ENCODE assay signal across 3 cellular contexts in the genomic region with DNA sequence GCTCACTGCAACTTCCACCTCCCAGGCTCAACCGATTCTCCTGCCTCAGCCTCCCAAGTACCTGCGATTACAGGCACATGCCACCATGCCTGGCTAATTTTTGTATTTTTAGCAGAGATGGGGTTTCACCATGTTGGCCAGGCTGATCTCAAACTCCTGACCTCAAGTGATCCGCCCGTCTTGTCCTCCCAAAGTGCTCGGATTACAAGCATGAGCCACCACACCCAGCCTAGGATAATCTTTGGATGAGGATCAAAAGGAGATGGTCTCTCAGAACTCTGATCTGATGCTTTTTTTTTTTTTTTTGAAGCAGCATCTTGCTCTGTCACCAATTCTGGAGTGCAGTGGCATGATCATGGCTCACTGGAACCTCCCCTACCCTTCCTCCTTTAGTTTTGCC. TPM values are rescaled to one million over a fixed set of nuclear protein-coding genes. Genes with fewer than 3 reads are reported as not detected.
"Had no signal": no experiment of that assay in that cellular context is flagged by ENCODE, and none has a peak within 500 bp of the region (broad histone marks: within the 10 kb centered on the region; RNA-seq: fewer than 3 reads in every experiment).

No MANE protein-coding gene starts in this region.

RNA-seq across cellular contexts. Expression of gene B3GNT9, which starts 28.0 kb away (rescaled TPM):
- polyA plus RNA-seq: neural cell had no signal

RNA-seq across cellular contexts. Expression of gene TRADD, which starts 36.9 kb away (rescaled TPM):
- polyA plus RNA-seq: neural cell had no signal

RNA-seq across cellular contexts. Expression of gene HSF4, which starts 41.7 kb away (rescaled TPM):
- polyA plus RNA-seq: naive thymus-derived CD4-positive, alpha-beta T cell; naive thymus-derived CD8-positive, alpha-beta T cell had no signal
